Comparison of ENCODE assay signal across 7 cellular contexts in the genomic region with DNA sequence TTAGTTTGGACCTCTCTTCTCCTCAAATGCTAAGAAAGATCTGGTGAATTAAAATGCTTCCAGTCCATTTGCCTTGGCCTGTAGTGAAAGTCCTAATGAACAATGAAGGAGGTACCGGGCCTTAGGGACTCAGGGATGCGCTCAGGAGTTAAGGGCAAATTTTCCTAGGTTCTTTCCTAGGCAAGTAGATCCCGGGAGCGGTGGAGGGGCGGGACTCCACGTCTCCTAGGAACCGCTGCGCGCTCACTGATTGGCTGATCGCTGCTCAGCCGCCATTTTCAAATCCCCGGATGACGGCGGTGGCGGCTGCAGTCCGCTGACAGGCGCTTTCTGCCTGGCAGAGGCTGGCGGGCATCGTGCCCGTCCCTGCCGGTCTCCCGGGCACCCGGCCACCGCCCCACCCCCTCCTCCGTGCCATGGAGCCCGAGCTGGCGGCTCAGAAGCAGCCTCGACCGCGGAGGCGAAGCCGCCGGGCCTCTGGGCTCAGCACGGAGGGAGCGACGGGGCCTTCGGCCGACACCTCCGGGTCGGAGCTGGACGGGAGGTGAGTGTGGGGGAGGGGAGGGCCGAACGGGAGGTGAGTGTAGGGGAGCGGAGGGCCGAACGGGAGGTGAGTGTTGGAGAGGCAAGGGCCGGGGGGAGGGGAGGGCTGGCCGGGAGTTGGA.
DNase-seq lines count a peak whose midpoint lies in the region; ATAC-seq lines count a peak whose summit lies in the region.

Gene NET1 (plus strand): TSS at position 281 of the 665 bp plus-strand sequence. CDS start 136 bp downstream, at position 417.

- peak within 1 kb of the TSS; percentile 27 for H3K27ac Mint-ChIP-seq in T-helper 2 cell treated with Interferon-gamma antibody and Interleukin-4, amounts not matched to agents 5 μg/mL and 100 μg/mL, for 36 hours

- DNase-seq in NCI-H146 treated with DMSO at 0.1 percent for 48 hours (lab: John Stamatoyannopoulos, UW; ENCODE audit: unreplicated experiment) (peak; percentile 87), astrocyte of the hippocampus (ENCODE audit: low read depth, low spot score) (peak; percentile 95), hippocampal formation (lab: John Stamatoyannopoulos, UW) (peak; percentile 90), retina (peak; percentile 95)
- DNase-seq in T-helper 2 cell treated with Interferon-gamma antibody and Interleukin-4, amounts not matched to agents 5 μg/mL and 100 μg/mL, for 36 hours (ENCODE audit: low spot score) = peak; percentile 78

- peaks cover 15% of the 10 kb centered on the region for H3K9me3 Mint-ChIP-seq in T-helper 2 cell treated with Interferon-gamma antibody and Interleukin-4, amounts not matched to agents 5 μg/mL and 100 μg/mL, for 36 hours

- peak within 1 kb of the TSS; percentile 84 for H3K4me3 Mint-ChIP-seq in T-helper 2 cell treated with Interferon-gamma antibody and Interleukin-4, amounts not matched to agents 5 μg/mL and 100 μg/mL, for 36 hours

- H3K36me3 Mint-ChIP-seq in T-helper 2 cell treated with Interferon-gamma antibody and Interleukin-4, amounts not matched to agents 5 μg/mL and 100 μg/mL, for 36 hours (ENCODE audit: low read depth) = peaks cover 9% of the 10 kb centered on the region

- no peaks in the 10 kb centered on the region for H3K4me1 Mint-ChIP-seq in T-helper 2 cell treated with Interferon-gamma antibody and Interleukin-4, amounts not matched to agents 5 μg/mL and 100 μg/mL, for 36 hours (ENCODE audit: low read depth)

- peak; percentile 98 for ATAC-seq in GM18502 (IDR thresholded peaks at IDR 0.05; ENCODE audit: poor library complexity, unreplicated experiment)
- peak; percentile 97 for ATAC-seq in HG02884 (IDR thresholded peaks at IDR 0.05; ENCODE audit: unreplicated experiment)

- peaks cover 22% of the 10 kb centered on the region for H3K27me3 Mint-ChIP-seq in T-helper 2 cell treated with Interferon-gamma antibody and Interleukin-4, amounts not matched to agents 5 μg/mL and 100 μg/mL, for 36 hours (ENCODE audit: low read depth)

Comparison
In these comparisons a context has a peak if more than half of its experiments do, and no peak if none do; other contexts are left out.
1. Peak in every context shown above with its lines: DNase-seq and ATAC-seq.